In genomic region chr3:56467801-56468183, GRCh38 we compare ENCODE assay signal across 8 cellular contexts. TPM values are rescaled to one million over a fixed set of nuclear protein-coding genes. Genes with fewer than 3 reads are reported as not detected.
DNase-seq lines count a peak whose midpoint lies in the region; ATAC-seq and TF ChIP-seq lines count a peak whose summit lies in the region.

No MANE protein-coding gene starts in this region.

- H3K27ac Mint-ChIP-seq in T-cell: no peak overlapping the region

- intact Hi-C loops in Right ventricle myocardium superior (cut with DNase I): no loop called here

- peaks cover 5 to 17% (median 16%) of the 10 kb centered on the region in 3 donors for H3K4me1 Mint-ChIP-seq in T-cell

- peak overlapping the region; percentile 57 to 67 (median 60) for H3K4me3 Mint-ChIP-seq in T-cell

- H3K9me3 Mint-ChIP-seq in T-cell: no peaks in the 10 kb centered on the region

- H3K4me3 ChIP-seq in retinal pigment epithelial cell (ENCODE audit: low read length): peak overlapping the region; percentile 95

- no peak for TF ChIP-seq CTCF in retinal pigment epithelial cell (conservative IDR thresholded peaks at IDR 0.05; ENCODE audit: low read depth, low read length)

- POLR2A ChIA-PET in T-cell (lab: Charles Lee): no interaction called here

- CTCF ChIA-PET in T-cell (lab: Charles Lee): interaction anchor here in 1 of 2 donors (0.6 kb wide), 1 partner anchor 702 kb away, joined by 3 read pairs; no protein-coding TSS in a partner anchor

- ATAC-seq in T-cell (replicated peaks in 1 of 4): peak in 1 of 4 experiments; percentile 19
- peak; percentile 43 for ATAC-seq in Right ventricle myocardium superior (ENCODE audit: poor library complexity)
- ATAC-seq in HG02970 (IDR thresholded peaks at IDR 0.05; ENCODE audit: low FRiP score, unreplicated experiment): no peak

- no peaks in the 10 kb centered on the region for H3K36me3 Mint-ChIP-seq in T-cell

- DNase-seq in EL (peak; percentile 1), T-cell (no peak), Right ventricle myocardium superior (no peak), retinal pigment epithelial cell (ENCODE audit: low read depth) (no peak), amniotic stem cell (lab: John Stamatoyannopoulos, UW) (no peak), KG1 (lab: John Stamatoyannopoulos, UW) (no peak), kidney glomerular epithelial cell (lab: John Stamatoyannopoulos, UW) (no peak)

- peaks cover 68 to 74% of the 10 kb centered on the region in 2 donors for H3K27me3 Mint-ChIP-seq in T-cell

RNA-seq across cellular contexts. Expression of gene ERC2, which starts 0.5 kb away (rescaled TPM):
- total RNA-seq in T-cell (not detected), Right ventricle myocardium superior (0.81 TPM)
